ENCODE assay signal across 10 cellular contexts in the genomic region with DNA sequence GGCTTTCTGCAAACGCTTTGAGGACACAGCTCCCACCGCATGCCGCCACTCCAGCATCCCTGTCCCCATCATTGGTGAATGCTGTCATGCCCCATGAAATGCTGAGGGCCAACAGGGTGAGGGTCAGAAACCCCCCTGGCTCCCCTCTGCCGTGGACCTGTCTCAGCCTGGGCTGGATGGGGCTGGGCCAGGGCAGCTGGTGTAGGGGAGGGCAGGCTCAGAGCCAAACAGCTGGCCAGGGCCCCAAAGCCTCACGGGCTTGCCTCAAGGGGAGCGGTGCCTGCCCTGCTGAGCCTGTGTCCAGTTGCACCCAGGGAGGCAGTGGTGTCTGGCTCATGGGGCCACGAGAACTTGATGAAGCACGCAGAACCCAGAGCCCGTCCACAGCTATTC. TPM values are rescaled to one million over a fixed set of nuclear protein-coding genes. Genes with fewer than 3 reads are reported as not detected.
"Had no signal": no experiment of that assay in that cellular context is flagged by ENCODE, and none has a peak within 500 bp of the region (broad histone marks: within the 10 kb centered on the region; RNA-seq: fewer than 3 reads in every experiment).

No MANE protein-coding gene starts in this region.

- H3K9me3 Mint-ChIP-seq: activated T-cell treated with anti-CD3 and anti-CD28 coated beads, Interleukin-2, amount 50 U/mL, for 4 hours; stimulated activated naive B cell treated with anti-CD40 and anti-IgM and Interleukin-4, amounts not matched to agents 10 μg/mL and 1 μg/mL and 100 μg/mL, for 72 hours had no signal

- H3K4me3 Mint-ChIP-seq: activated T-cell treated with anti-CD3 and anti-CD28 coated beads, Interleukin-2, amount 50 U/mL, for 4 hours; stimulated activated naive B cell treated with anti-CD40 and anti-IgM and Interleukin-4, amounts not matched to agents 10 μg/mL and 1 μg/mL and 100 μg/mL, for 72 hours had no signal

- H3K27me3 Mint-ChIP-seq: stimulated activated naive B cell treated with anti-CD40 and anti-IgM and Interleukin-4, amounts not matched to agents 10 μg/mL and 1 μg/mL and 100 μg/mL, for 72 hours had no signal

- H3K27ac Mint-ChIP-seq: stimulated activated naive B cell treated with anti-CD40 and anti-IgM and Interleukin-4, amounts not matched to agents 10 μg/mL and 1 μg/mL and 100 μg/mL, for 72 hours had no signal

- ATAC-seq: activated T-cell treated with anti-CD3 and anti-CD28 coated beads, Interleukin-2, amount 50 U/mL, for 4 hours; stimulated activated naive B cell treated with anti-CD40 and anti-IgM and Interleukin-4, amounts not matched to agents 10 μg/mL and 1 μg/mL and 100 μg/mL, for 72 hours had no signal

- DNase-seq: activated CD4-positive, CD25-positive, alpha-beta regulatory T cell; activated gamma-delta T cell treated with Interleukin-2 at 50 U/mL for 16 hours; activated T-cell treated with anti-CD3 and anti-CD28 coated beads, Interleukin-2, amount 50 U/mL, for 4 hours; hippocampal formation; mesenchymal stem cell; stimulated activated CD4-positive, alpha-beta T cell treated with anti-CD3 and anti-CD28 coated beads, Interleukin-1b, Interleukin-23, amount 100 ng/mL, for 48 hours; stimulated activated naive B cell treated with anti-CD40 and anti-IgM and Interleukin-4, amounts not matched to agents 10 μg/mL and 1 μg/mL and 100 μg/mL, for 72 hours; T-helper 2 cell; trophoblast cell had no signal

RNA-seq across cellular contexts. Expression of gene S100B, which starts 49.7 kb away (rescaled TPM):
- total RNA-seq: bronchial epithelial cell had no signal
